Comparison of ENCODE assay signal across 1 cellular context in genomic region chr1:202189012-202189790, GRCh38.
TF ChIP-seq lines count a peak whose summit lies in the region.

No MANE protein-coding gene starts in this region.

TF ChIP-seq in HepG2, 621 proteins besides CTCF, POLR2A, EP300 and RAD21 (continued from another document and continues in another):
- TF ChIP-seq, protein P1, sequence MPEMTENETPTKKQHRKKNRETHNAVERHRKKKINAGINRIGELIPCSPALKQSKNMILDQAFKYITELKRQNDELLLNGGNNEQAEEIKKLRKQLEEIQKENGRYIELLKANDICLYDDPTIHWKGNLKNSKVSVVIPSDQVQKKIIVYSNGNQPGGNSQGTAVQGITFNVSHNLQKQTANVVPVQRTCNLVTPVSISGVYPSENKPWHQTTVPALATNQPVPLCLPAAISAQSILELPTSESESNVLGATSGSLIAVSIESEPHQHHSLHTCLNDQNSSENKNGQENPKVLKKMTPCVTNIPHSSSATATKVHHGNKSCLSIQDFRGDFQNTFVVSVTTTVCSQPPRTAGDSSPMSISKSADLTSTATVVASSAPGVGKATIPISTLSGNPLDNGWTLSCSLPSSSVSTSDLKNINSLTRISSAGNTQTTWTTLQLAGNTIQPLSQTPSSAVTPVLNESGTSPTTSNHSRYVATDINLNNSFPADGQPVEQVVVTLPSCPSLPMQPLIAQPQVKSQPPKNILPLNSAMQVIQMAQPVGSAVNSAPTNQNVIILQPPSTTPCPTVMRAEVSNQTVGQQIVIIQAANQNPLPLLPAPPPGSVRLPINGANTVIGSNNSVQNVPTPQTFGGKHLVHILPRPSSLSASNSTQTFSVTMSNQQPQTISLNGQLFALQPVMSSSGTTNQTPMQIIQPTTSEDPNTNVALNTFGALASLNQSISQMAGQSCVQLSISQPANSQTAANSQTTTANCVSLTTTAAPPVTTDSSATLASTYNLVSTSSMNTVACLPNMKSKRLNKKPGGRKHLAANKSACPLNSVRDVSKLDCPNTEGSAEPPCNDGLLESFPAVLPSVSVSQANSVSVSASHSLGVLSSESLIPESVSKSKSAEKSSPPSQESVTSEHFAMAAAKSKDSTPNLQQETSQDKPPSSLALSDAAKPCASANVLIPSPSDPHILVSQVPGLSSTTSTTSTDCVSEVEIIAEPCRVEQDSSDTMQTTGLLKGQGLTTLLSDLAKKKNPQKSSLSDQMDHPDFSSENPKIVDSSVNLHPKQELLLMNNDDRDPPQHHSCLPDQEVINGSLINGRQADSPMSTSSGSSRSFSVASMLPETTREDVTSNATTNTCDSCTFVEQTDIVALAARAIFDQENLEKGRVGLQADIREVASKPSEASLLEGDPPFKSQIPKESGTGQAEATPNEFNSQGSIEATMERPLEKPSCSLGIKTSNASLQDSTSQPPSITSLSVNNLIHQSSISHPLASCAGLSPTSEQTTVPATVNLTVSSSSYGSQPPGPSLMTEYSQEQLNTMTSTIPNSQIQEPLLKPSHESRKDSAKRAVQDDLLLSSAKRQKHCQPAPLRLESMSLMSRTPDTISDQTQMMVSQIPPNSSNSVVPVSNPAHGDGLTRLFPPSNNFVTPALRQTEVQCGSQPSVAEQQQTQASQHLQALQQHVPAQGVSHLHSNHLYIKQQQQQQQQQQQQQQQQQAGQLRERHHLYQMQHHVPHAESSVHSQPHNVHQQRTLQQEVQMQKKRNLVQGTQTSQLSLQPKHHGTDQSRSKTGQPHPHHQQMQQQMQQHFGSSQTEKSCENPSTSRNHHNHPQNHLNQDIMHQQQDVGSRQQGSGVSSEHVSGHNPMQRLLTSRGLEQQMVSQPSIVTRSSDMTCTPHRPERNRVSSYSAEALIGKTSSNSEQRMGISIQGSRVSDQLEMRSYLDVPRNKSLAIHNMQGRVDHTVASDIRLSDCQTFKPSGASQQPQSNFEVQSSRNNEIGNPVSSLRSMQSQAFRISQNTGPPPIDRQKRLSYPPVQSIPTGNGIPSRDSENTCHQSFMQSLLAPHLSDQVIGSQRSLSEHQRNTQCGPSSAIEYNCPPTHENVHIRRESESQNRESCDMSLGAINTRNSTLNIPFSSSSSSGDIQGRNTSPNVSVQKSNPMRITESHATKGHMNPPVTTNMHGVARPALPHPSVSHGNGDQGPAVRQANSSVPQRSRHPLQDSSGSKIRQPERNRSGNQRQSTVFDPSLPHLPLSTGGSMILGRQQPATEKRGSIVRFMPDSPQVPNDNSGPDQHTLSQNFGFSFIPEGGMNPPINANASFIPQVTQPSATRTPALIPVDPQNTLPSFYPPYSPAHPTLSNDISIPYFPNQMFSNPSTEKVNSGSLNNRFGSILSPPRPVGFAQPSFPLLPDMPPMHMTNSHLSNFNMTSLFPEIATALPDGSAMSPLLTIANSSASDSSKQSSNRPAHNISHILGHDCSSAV (CRISPR knock-in tag; IDR thresholded peaks at IDR 0.05; ENCODE audit: borderline replicate concordance), result no peak
- TF ChIP-seq ATRX (CRISPR knock-in tag; IDR thresholded peaks at IDR 0.05; ENCODE audit: borderline replicate concordance), result no peak
- TF ChIP-seq MAFG (CRISPR knock-in tag; IDR thresholded peaks at IDR 0.05), result no peak
- TF ChIP-seq, protein P2, sequence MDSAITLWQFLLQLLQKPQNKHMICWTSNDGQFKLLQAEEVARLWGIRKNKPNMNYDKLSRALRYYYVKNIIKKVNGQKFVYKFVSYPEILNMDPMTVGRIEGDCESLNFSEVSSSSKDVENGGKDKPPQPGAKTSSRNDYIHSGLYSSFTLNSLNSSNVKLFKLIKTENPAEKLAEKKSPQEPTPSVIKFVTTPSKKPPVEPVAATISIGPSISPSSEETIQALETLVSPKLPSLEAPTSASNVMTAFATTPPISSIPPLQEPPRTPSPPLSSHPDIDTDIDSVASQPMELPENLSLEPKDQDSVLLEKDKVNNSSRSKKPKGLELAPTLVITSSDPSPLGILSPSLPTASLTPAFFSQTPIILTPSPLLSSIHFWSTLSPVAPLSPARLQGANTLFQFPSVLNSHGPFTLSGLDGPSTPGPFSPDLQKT (CRISPR knock-in tag; IDR thresholded peaks at IDR 0.05; ENCODE audit: borderline replicate concordance), result no peak
- 0 out of 2 replicates have a peak, but pooled peaks have one; percentile 73 for TF ChIP-seq ZNF136 (CRISPR knock-in tag; IDR thresholded peaks at IDR 0.05; ENCODE audit: low read depth)
- TF ChIP-seq CREM (IDR thresholded peaks at IDR 0.05), result peak; percentile 44; the same call in 1 of the 2 replicates
- no peak for TF ChIP-seq CREM (CRISPR knock-in tag; IDR thresholded peaks at IDR 0.05)
- TF ChIP-seq ZNF547 (CRISPR knock-in tag; IDR thresholded peaks at IDR 0.05), result 0 out of 2 replicates have a peak, but pooled peaks have one; percentile 81
- TF ChIP-seq CENPX (CRISPR knock-in tag; IDR thresholded peaks at IDR 0.05), result no peak
- no peak for TF ChIP-seq ZNF674 (CRISPR knock-in tag; IDR thresholded peaks at IDR 0.05; ENCODE audit: low read depth)
- TF ChIP-seq ZNF777 (CRISPR knock-in tag; IDR thresholded peaks at IDR 0.05), result peak; percentile 86
- no peak for TF ChIP-seq SMAD3 (CRISPR knock-in tag; IDR thresholded peaks at IDR 0.05)
- no peak for TF ChIP-seq ZBTB1 (CRISPR knock-in tag; IDR thresholded peaks at IDR 0.05; ENCODE audit: borderline replicate concordance)
- no peak for TF ChIP-seq ESRRA (CRISPR knock-in tag; IDR thresholded peaks at IDR 0.05; ENCODE audit: low read depth)
- TF ChIP-seq SP1 (IDR thresholded peaks at IDR 0.05), result no peak
- no peak for TF ChIP-seq SP1 (CRISPR knock-in tag; IDR thresholded peaks at IDR 0.05)
- TF ChIP-seq PBX3 (CRISPR knock-in tag; IDR thresholded peaks at IDR 0.05; ENCODE audit: borderline replicate concordance), result no peak
- TF ChIP-seq, protein P3, sequence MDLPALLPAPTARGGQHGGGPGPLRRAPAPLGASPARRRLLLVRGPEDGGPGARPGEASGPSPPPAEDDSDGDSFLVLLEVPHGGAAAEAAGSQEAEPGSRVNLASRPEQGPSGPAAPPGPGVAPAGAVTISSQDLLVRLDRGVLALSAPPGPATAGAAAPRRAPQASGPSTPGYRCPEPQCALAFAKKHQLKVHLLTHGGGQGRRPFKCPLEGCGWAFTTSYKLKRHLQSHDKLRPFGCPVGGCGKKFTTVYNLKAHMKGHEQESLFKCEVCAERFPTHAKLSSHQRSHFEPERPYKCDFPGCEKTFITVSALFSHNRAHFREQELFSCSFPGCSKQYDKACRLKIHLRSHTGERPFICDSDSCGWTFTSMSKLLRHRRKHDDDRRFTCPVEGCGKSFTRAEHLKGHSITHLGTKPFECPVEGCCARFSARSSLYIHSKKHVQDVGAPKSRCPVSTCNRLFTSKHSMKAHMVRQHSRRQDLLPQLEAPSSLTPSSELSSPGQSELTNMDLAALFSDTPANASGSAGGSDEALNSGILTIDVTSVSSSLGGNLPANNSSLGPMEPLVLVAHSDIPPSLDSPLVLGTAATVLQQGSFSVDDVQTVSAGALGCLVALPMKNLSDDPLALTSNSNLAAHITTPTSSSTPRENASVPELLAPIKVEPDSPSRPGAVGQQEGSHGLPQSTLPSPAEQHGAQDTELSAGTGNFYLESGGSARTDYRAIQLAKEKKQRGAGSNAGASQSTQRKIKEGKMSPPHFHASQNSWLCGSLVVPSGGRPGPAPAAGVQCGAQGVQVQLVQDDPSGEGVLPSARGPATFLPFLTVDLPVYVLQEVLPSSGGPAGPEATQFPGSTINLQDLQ (CRISPR knock-in tag; IDR thresholded peaks at IDR 0.05), result no peak; the same call in 1 of the 2 replicates
- TF ChIP-seq AGO1 (IDR thresholded peaks at IDR 0.05; ENCODE audit: low read depth, low read length, poor library complexity, severe bottlenecking), result no peak
- TF ChIP-seq NFATC3 (CRISPR knock-in tag; IDR thresholded peaks at IDR 0.05), result 0 out of 2 replicates have a peak, but pooled peaks have one; percentile 30
- TF ChIP-seq ZNF589 (CRISPR knock-in tag; conservative IDR thresholded peaks at IDR 0.05), result no peak
- peak; percentile 60 to 75; a peak in 3 of 4 replicates for TF ChIP-seq NR2F1 (CRISPR knock-in tag; IDR thresholded peaks at IDR 0.05)
- peak; percentile 66; the same call in 1 of the 2 replicates for TF ChIP-seq ZNF567 (CRISPR knock-in tag; IDR thresholded peaks at IDR 0.05; ENCODE audit: borderline replicate concordance)
- TF ChIP-seq BORCS8-MEF2B (CRISPR knock-in tag; IDR thresholded peaks at IDR 0.05), result no peak; the same call in 1 of the 2 replicates
- TF ChIP-seq ZNF274 (CRISPR knock-in tag; IDR thresholded peaks at IDR 0.05), result no peak; the same call in 1 of the 2 replicates
- no peak for TF ChIP-seq CSRNP1 (CRISPR knock-in tag; IDR thresholded peaks at IDR 0.05)
- TF ChIP-seq ZNF282 (IDR thresholded peaks at IDR 0.05; ENCODE audit: partially characterized antibody), result no peak
- no peak for TF ChIP-seq FLYWCH1 (CRISPR knock-in tag; IDR thresholded peaks at IDR 0.05)
- no peak for TF ChIP-seq CBX5 (CRISPR knock-in tag; IDR thresholded peaks at IDR 0.05; ENCODE audit: borderline replicate concordance)
- TF ChIP-seq HDAC1 (CRISPR knock-in tag; IDR thresholded peaks at IDR 0.05), result no peak
- no peak for TF ChIP-seq HMG20A (CRISPR knock-in tag; IDR thresholded peaks at IDR 0.05; ENCODE audit: borderline replicate concordance)
- no peak for TF ChIP-seq TERF1 (CRISPR knock-in tag; IDR thresholded peaks at IDR 0.05)
- TF ChIP-seq, protein P4, sequence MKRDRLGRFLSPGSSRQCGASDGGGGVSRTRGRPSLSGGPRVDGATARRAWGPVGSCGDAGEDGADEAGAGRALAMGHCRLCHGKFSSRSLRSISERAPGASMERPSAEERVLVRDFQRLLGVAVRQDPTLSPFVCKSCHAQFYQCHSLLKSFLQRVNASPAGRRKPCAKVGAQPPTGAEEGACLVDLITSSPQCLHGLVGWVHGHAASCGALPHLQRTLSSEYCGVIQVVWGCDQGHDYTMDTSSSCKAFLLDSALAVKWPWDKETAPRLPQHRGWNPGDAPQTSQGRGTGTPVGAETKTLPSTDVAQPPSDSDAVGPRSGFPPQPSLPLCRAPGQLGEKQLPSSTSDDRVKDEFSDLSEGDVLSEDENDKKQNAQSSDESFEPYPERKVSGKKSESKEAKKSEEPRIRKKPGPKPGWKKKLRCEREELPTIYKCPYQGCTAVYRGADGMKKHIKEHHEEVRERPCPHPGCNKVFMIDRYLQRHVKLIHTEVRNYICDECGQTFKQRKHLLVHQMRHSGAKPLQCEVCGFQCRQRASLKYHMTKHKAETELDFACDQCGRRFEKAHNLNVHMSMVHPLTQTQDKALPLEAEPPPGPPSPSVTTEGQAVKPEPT (CRISPR knock-in tag; IDR thresholded peaks at IDR 0.05; ENCODE audit: low read depth), result no peak
- TF ChIP-seq FOXA1 (IDR thresholded peaks at IDR 0.05), result no peak
- peak; percentile 52; the same call in 1 of the 2 replicates for TF ChIP-seq FOXA1 (CRISPR knock-in tag; IDR thresholded peaks at IDR 0.05)
- TF ChIP-seq, protein P5, sequence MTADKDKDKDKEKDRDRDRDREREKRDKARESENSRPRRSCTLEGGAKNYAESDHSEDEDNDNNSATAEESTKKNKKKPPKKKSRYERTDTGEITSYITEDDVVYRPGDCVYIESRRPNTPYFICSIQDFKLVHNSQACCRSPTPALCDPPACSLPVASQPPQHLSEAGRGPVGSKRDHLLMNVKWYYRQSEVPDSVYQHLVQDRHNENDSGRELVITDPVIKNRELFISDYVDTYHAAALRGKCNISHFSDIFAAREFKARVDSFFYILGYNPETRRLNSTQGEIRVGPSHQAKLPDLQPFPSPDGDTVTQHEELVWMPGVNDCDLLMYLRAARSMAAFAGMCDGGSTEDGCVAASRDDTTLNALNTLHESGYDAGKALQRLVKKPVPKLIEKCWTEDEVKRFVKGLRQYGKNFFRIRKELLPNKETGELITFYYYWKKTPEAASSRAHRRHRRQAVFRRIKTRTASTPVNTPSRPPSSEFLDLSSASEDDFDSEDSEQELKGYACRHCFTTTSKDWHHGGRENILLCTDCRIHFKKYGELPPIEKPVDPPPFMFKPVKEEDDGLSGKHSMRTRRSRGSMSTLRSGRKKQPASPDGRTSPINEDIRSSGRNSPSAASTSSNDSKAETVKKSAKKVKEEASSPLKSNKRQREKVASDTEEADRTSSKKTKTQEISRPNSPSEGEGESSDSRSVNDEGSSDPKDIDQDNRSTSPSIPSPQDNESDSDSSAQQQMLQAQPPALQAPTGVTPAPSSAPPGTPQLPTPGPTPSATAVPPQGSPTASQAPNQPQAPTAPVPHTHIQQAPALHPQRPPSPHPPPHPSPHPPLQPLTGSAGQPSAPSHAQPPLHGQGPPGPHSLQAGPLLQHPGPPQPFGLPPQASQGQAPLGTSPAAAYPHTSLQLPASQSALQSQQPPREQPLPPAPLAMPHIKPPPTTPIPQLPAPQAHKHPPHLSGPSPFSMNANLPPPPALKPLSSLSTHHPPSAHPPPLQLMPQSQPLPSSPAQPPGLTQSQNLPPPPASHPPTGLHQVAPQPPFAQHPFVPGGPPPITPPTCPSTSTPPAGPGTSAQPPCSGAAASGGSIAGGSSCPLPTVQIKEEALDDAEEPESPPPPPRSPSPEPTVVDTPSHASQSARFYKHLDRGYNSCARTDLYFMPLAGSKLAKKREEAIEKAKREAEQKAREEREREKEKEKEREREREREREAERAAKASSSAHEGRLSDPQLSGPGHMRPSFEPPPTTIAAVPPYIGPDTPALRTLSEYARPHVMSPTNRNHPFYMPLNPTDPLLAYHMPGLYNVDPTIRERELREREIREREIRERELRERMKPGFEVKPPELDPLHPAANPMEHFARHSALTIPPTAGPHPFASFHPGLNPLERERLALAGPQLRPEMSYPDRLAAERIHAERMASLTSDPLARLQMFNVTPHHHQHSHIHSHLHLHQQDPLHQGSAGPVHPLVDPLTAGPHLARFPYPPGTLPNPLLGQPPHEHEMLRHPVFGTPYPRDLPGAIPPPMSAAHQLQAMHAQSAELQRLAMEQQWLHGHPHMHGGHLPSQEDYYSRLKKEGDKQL (CRISPR knock-in tag; IDR thresholded peaks at IDR 0.05; ENCODE audit: low read depth), result no peak
